In the genomic region with DNA sequence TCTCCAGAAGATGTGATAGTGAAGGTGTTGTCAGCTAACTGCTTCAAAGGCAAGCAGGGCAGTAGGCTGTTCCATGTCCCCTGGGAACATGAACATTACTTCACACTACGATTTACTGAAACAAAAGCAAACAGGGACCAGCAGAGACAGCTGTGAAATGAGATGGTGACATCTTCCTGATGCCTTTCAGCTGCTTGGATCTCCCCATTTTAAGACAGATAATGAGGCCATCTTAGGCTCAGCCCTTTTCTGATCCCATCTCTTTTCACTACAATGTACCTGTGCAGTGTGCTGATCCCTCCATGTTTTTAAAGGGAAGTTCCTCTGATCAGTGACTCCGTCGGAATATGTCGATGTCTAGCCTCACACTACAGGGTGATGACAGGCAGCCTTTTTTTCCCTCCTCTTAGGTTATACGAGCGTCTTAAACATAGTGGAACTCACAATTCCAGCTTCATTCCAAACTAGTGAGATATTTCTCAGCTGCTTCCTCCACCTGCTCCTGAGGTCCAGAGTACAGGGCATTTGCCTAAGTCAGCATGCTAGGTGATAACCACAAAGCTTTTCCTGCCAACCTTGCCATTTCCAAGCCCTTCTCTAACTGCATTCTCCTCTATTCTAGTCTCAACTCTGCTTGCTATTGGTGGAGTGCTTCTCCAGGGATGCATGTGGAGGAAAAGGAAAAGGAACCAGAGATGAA, we compare ENCODE assay signal across 25 cellular contexts.
DNase-seq lines count a peak whose midpoint lies in the region; FAIRE-seq and TF ChIP-seq lines count a peak whose summit lies in the region.
"Had no signal": no experiment of that assay in that cellular context is flagged by ENCODE, and none has a peak within 500 bp of the region (broad histone marks: within the 10 kb centered on the region; RNA-seq: fewer than 3 reads in every experiment).

No MANE protein-coding gene starts in this region.

- H3K79me1 ChIP-seq in trophoblast cell (ENCODE audit: low read length), result peaks cover 2% of the 10 kb centered on the region

- no peak overlapping the region for H2BK5ac ChIP-seq in trophoblast cell (ENCODE audit: low read depth, low read length, poor library complexity)

- no peak for DNase-seq in GM12892 (ENCODE audit: insufficient read length)
- DNase-seq in NCI-H526 treated with DMSO at 0.1 percent for 48 hours (lab: John Stamatoyannopoulos, UW), result peak; percentile 89
- DNase-seq in epithelial cell of prostate (ENCODE audit: low read depth, low spot score), result no peak
- DNase-seq in trophoblast cell, result peak; percentile 30 to 78
- no peak for DNase-seq in hypothalamus (lab: John Stamatoyannopoulos, UW)
- no peak for DNase-seq in GM19238 (ENCODE audit: insufficient read length, low spot score)
- no peak for DNase-seq in cerebellum (ENCODE audit: low spot score)
- DNase-seq: activated CD4-positive, alpha-beta T cell treated with anti-CD3 and anti-CD28 coated beads, Interleukin-2, amount 10 ng/mL, durations not matched to agents 24 days and 14 days; activated naive CD8-positive, alpha-beta T cell treated with anti-CD3 and anti-CD28 coated beads for 36 hours; CD4-positive, CD25-positive, alpha-beta regulatory T cell; DMS79; foreskin fibroblast; GOT3; hippocampal formation; islet precursor cell; KG1; NCI-H1092; NCI-H2081; NCI-H524; posterior cingulate gyrus; stimulated activated CD4-positive, alpha-beta T cell treated with anti-CD3 and anti-CD28 coated beads, Interleukin-1b, Interleukin-23, amount 100 ng/mL, for 48 hours; stimulated activated naive B cell treated with anti-CD40 and anti-IgM and Interleukin-4, amounts not matched to agents 10 μg/mL and 1 μg/mL and 100 μg/mL, for 72 hours; SW 1271 had no signal

- no peaks in the 10 kb centered on the region for H3K79me2 ChIP-seq in trophoblast cell (ENCODE audit: control insufficient read depth, insufficient read depth, low read length, poor library complexity)

- no peak overlapping the region for H3K4me3 ChIP-seq in trophoblast cell (ENCODE audit: low read depth, low read length)
- H3K4me3 ChIP-seq: coronary artery had no signal

- peak overlapping the region; percentile 35 for H4K91ac ChIP-seq in trophoblast cell (ENCODE audit: low read depth, low read length)

- no peak overlapping the region for H4K12ac ChIP-seq in trophoblast cell (ENCODE audit: low read depth, low read length)

- H3K23ac ChIP-seq in trophoblast cell (ENCODE audit: low read length), result no peak overlapping the region

- no peak overlapping the region for H2AK5ac ChIP-seq in trophoblast cell (ENCODE audit: low read length)

- no peak overlapping the region for H2AFZ ChIP-seq in trophoblast cell (ENCODE audit: insufficient read depth, low read length, poor library complexity)

- H3K18ac ChIP-seq in trophoblast cell (ENCODE audit: low read length), result peak overlapping the region; percentile 59

- peaks cover 5 to 12% of the 10 kb centered on the region in 2 experiments for H3K4me1 ChIP-seq in trophoblast cell (ENCODE audit: control insufficient read depth in 1 of 2, insufficient read depth in 2 of 2, low read length in 2 of 2)

- no CpG with 5 or more reads among the region's 6 CpGs for WGBS in trophoblast cell (ENCODE audit: extremely low coverage, insufficient coverage, insufficient read length)

- H3K4ac ChIP-seq in trophoblast cell (ENCODE audit: low read depth, low read length), result no peak overlapping the region

- H3K9me3 ChIP-seq in trophoblast cell (ENCODE audit: insufficient read depth, low read depth, low read length), result no peaks in the 10 kb centered on the region

- TF ChIP-seq POLR2A in GM12892 (IDR thresholded peaks at IDR 0.05; ENCODE audit: low read depth, low read length), result no peak

- no peak overlapping the region for H4K8ac ChIP-seq in trophoblast cell (ENCODE audit: low read depth, low read length)

- H3K36me3 ChIP-seq in trophoblast cell (ENCODE audit: control insufficient read depth in 1 of 2, insufficient read depth in 2 of 2, low read length in 2 of 2), result no peaks in the 10 kb centered on the region

- FAIRE-seq in GM12892 (lab: Jason Lieb, UNC), result peak; percentile 27
- FAIRE-seq: endothelial cell of umbilical vein had no signal

- H3K4me2 ChIP-seq in trophoblast cell (ENCODE audit: low read length), result no peak overlapping the region

- no peaks in the 10 kb centered on the region for H3K27me3 ChIP-seq in trophoblast cell (ENCODE audit: insufficient read depth, low read length)

- H2BK120ac ChIP-seq in trophoblast cell (ENCODE audit: insufficient read depth, low read length, poor library complexity), result peak overlapping the region; percentile 33

- peak overlapping the region; percentile 15 for H3K27ac ChIP-seq in epithelial cell of prostate
- H3K27ac ChIP-seq in trophoblast cell (ENCODE audit: low read depth, low read length), result no peak overlapping the region
- H3K27ac ChIP-seq: coronary artery had no signal

- peak overlapping the region; percentile 78 for H2BK12ac ChIP-seq in trophoblast cell (ENCODE audit: low read length)

- no peak overlapping the region for H3K9ac ChIP-seq in trophoblast cell (ENCODE audit: low read length)

- H3K14ac ChIP-seq in trophoblast cell (ENCODE audit: low read length), result no peak overlapping the region

Comparison
In these comparisons a context has a peak if more than half of its experiments do, and no peak if none do; other contexts are left out.
1. DNase-seq: peak in NCI-H526 treated with DMSO at 0.1 percent for 48 hours (single experiment) and trophoblast cell (2 of 2); none in GM12892 (single experiment), epithelial cell of prostate (single experiment), hypothalamus (0 of 51), GM19238 (single experiment) and cerebellum (single experiment).